In the genomic region with DNA sequence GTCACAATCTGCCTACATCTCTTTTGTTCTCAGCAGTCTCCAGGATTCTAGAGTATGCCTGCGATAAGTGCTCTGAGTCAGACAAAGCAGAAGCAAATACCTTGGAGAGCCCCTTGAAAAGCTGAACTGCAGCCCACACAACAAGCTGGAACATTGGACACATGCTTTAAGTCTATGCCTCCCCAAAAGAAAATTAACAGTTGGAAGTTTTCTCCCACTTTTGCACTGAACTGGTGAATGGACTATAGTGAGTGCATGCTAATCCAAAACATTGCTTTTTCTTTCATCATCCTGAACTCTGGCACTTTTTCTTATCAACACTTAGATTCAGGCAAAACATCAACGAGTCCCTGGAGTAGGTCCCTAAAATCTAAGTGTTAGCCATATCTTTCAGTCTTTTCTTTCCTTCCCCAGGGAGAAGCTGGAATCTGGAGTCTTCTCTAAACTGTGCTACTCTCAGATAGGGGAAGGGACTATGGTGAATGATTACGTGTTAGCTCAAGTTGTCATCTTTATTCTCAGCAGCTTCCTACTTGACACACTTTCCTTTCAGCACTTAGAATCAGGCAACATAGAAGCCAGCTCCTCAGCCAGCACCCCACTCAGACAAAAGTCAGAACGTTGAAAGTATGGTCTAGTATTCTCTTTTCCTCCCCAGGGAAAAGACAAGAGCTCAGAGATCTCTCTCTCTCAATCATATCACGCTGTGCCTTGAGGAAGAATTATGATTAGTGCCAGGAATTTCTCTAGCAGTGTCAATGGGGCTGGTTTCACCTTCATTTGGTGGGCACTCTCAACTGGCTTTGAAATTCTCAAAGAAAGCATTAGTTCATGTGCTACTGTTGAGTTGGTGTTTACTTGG, we compare ENCODE assay signal across 14 cellular contexts.
A peak's percentile ranks its signal among the peaks of the same experiment; 100 is the strongest.
DNase-seq lines count a peak whose midpoint lies in the region; ATAC-seq and TF ChIP-seq lines count a peak whose summit lies in the region.
"Had no signal": no experiment of that assay in that cellular context is flagged by ENCODE, and none has a peak within 500 bp of the region (broad histone marks: within the 10 kb centered on the region; RNA-seq: fewer than 3 reads in every experiment).

No MANE protein-coding gene starts in this region.

- no peaks in the 10 kb centered on the region for H3K9me3 ChIP-seq in SJSA1 (replicated peaks)
- H3K9me3 ChIP-seq: psoas muscle, stomach had no signal

- no peaks in the 10 kb centered on the region for H3K27me3 ChIP-seq in SJSA1 (replicated peaks)
- H3K27me3 ChIP-seq: dorsolateral prefrontal cortex, heart left ventricle, stomach had no signal

- peaks cover 23% of the 10 kb centered on the region for H3K4me1 ChIP-seq in SJSA1 (replicated peaks)
- H3K4me1 ChIP-seq: psoas muscle, stomach had no signal

- DNase-seq in GM03348 (ENCODE audit: low spot score) (peak; percentile 5), SJSA1 (ENCODE audit: low read depth in 1 of 2, low spot score in 2 of 2) (peak; percentile 50 to 56), fibroblast of pulmonary artery (ENCODE audit: low read depth) (peak; percentile 53), sciatic nerve (ENCODE audit: low spot score) (no peak), NCI-H1436 (lab: John Stamatoyannopoulos, UW) (no peak)
- no peak for DNase-seq in stimulated activated CD4-positive, alpha-beta T cell treated with anti-CD3 and anti-CD28 coated beads, Interleukin-4, amount 100 ng/mL, for 1 hour
- DNase-seq: activated CD8-positive, alpha-beta T cell treated with anti-CD3 and anti-CD28 coated beads for 36 hours; GOT3; heart left ventricle; NK-92 treated with Interleukin-12 subunit alpha and Interleukin-12 subunit beta, amount 100 ng/mL, for 24 hours; psoas muscle; stomach had no signal

- ATAC-seq in sciatic nerve, result peak; percentile 45
- no peak for ATAC-seq in HG03039 (IDR thresholded peaks at IDR 0.05; ENCODE audit: unreplicated experiment)
- ATAC-seq: activated CD8-positive, alpha-beta T cell treated with anti-CD3 and anti-CD28 coated beads for 36 hours; psoas muscle had no signal

- intact Hi-C loops in sciatic nerve (cut with DNase I), result no loop called here

- H3K27ac ChIP-seq in SJSA1, result peak overlapping the region; percentile 54
- H3K27ac ChIP-seq: dorsolateral prefrontal cortex, heart left ventricle, psoas muscle, stomach had no signal

- H3K36me3 ChIP-seq in SJSA1, result no peaks in the 10 kb centered on the region
- H3K36me3 ChIP-seq: heart left ventricle, stomach had no signal

- no peak overlapping the region for H3K4me3 ChIP-seq in SJSA1
- no peak overlapping the region for H3K4me3 ChIP-seq in fibroblast of pulmonary artery (replicated peaks; ENCODE audit: low read depth, low read length)
- H3K4me3 ChIP-seq: dorsolateral prefrontal cortex, heart left ventricle, psoas muscle, stomach had no signal

- TF ChIP-seq CTCF in fibroblast of pulmonary artery (IDR thresholded peaks at IDR 0.05; ENCODE audit: low read length, missing control alignments), result no peak

Comparison
In these comparisons a context has a peak if more than half of its experiments do, and no peak if none do; other contexts are left out.
1. DNase-seq: peak in GM03348 (single experiment), SJSA1 (2 of 2) and fibroblast of pulmonary artery (single experiment); none in sciatic nerve (single experiment), stimulated activated CD4-positive, alpha-beta T cell treated with anti-CD3 and anti-CD28 coated beads, Interleukin-4, amount 100 ng/mL, for 1 hour (single experiment) and NCI-H1436 (single experiment).